12 cellular contexts compared by ENCODE assay signal in the genomic region with DNA sequence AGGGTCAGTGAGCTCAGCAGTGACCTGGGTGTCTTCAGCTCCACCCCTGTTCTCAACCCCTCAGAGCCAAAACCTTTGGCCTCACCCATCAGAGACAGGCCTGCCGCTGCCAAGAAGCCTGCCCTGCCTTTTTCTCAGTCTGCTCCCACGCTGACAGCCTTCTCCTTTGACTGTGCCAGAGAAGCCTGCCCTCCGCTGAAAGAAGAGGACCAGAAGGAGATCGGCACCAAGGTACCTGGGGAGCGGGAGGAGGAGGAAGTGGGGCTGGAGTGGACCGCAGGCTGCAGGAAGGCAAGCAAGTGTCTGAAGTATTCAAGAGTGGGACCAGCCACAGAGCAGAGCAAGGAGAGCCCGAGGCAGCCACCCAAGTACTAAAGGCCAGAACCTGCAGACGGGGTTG. TPM values are rescaled to one million over a fixed set of nuclear protein-coding genes. Genes with fewer than 3 reads are reported as not detected.
DNase-seq lines count a peak whose midpoint lies in the region; ATAC-seq and TF ChIP-seq lines count a peak whose summit lies in the region.
"Had no signal": no experiment of that assay in that cellular context is flagged by ENCODE, and none has a peak within 500 bp of the region (broad histone marks: within the 10 kb centered on the region; RNA-seq: fewer than 3 reads in every experiment).

No MANE protein-coding gene starts in this region.

- H3K36me3 ChIP-seq in transverse colon: no peaks in the 10 kb centered on the region
- H3K36me3 ChIP-seq: SJSA1 had no signal

- TF ChIP-seq EP300 in transverse colon (IDR thresholded peaks at IDR 0.05; ENCODE audit: low read depth): no peak

- H3K27ac ChIP-seq in transverse colon: peak overlapping the region; percentile 35 to 63 (median 53)
- H3K27ac ChIP-seq: SJSA1 had no signal

- H3K9me3 ChIP-seq in transverse colon: no peaks in the 10 kb centered on the region
- H3K9me3 ChIP-seq: SJSA1 had no signal

- no peaks in the 10 kb centered on the region for H3K36me3 Mint-ChIP-seq in naive thymus-derived CD8-positive, alpha-beta T cell
- H3K36me3 Mint-ChIP-seq: type B pancreatic cell had no signal

- POLR2A ChIA-PET in naive thymus-derived CD8-positive, alpha-beta T cell (lab: Charles Lee): interaction anchor here (0.8 to 6.5 kb wide), 4 partner anchors 12 to 120 kb away, joined by 3 to 62 read pairs (median 6); partner anchors contain the start of genes CLIP4 and WDR43
- POLR2A ChIA-PET in HEK293T (lab: Yijun Ruan, JAX): no interaction called here

- no peaks in the 10 kb centered on the region for H3K27me3 Mint-ChIP-seq in naive thymus-derived CD8-positive, alpha-beta T cell

- DNase-seq in activated CD4-positive, alpha-beta T cell treated with anti-CD3 and anti-CD28 coated beads for 48 hours: peak; percentile 58
- DNase-seq in activated CD4-positive, alpha-beta T cell treated with anti-CD3 and anti-CD28 coated beads, Interleukin-2, amount 50 U/mL, for 4 hours: no peak
- DNase-seq in activated naive CD4-positive, alpha-beta T cell treated with anti-CD3 and anti-CD28 coated beads, Interleukin-2, amount 50 U/mL, for 16 hours: peak; percentile 26
- DNase-seq in naive thymus-derived CD8-positive, alpha-beta T cell: no peak
- no peak for DNase-seq in transverse colon
- DNase-seq in HEK293T (ENCODE audit: extremely low spot score): no peak
- DNase-seq in GM13976 (ENCODE audit: low spot score): no peak
- DNase-seq in NCI-H1092 (lab: John Stamatoyannopoulos, UW): no peak

- CTCF ChIA-PET in HEK293T (lab: Yijun Ruan, JAX): no interaction called here

- peaks cover 51 to 87% (median 79%) of the 10 kb centered on the region in 4 donors for H3K4me1 Mint-ChIP-seq in naive thymus-derived CD8-positive, alpha-beta T cell

- TF ChIP-seq CTCF in transverse colon (IDR thresholded peaks at IDR 0.05) (no peak), GM13976 (IDR thresholded peaks at IDR 0.05; ENCODE audit: borderline replicate concordance, control extremely low read depth, extremely low read depth, insufficient read depth, missing control alignments) (no peak)

- in situ Hi-C loops in transverse colon (cut with MboI; ENCODE audit: low pct_ligation_motif_present in 1 of 4, low pct_unique_long_range_greater_than_20kb in 1 of 4, low sequenced_read_pairs in 3 of 4) (no loop called here), GM13976 (cut with MboI; ENCODE audit: low sequenced_read_pairs, unreplicated experiment) (no loop called here)

- no peak for TF ChIP-seq POLR2A in transverse colon (IDR thresholded peaks at IDR 0.05)

- WGBS in transverse colon (ENCODE audit: low coverage in 1 of 2), 2 donors: 60 to 73% methylated on average over 3 to 8 of the region's 8 CpGs

- no peaks in the 10 kb centered on the region for H3K27me3 ChIP-seq in transverse colon
- H3K27me3 ChIP-seq: SJSA1 had no signal

- H3K4me1 ChIP-seq in transverse colon: peaks cover 3 to 33% (median 15%) of the 10 kb centered on the region in 4 donors

- ATAC-seq in naive thymus-derived CD8-positive, alpha-beta T cell: peak in 1 of 2 donors; percentile 17

- H3K9me3 Mint-ChIP-seq in naive thymus-derived CD8-positive, alpha-beta T cell: no peaks in the 10 kb centered on the region
- H3K9me3 Mint-ChIP-seq: type B pancreatic cell had no signal

- intact Hi-C loops in transverse colon (cut with DNase I; ENCODE audit: low total_unique reads): loop anchor here (10.0 kb wide), 1 partner anchor 60 kb away; no protein-coding TSS in a partner anchor

- H3K27ac Mint-ChIP-seq in naive thymus-derived CD8-positive, alpha-beta T cell: peak overlapping the region; percentile 96 to 100 (median 99)

- no peak overlapping the region for H3K4me3 ChIP-seq in transverse colon
- H3K4me3 ChIP-seq: SJSA1 had no signal

- H3K4me3 Mint-ChIP-seq in naive thymus-derived CD8-positive, alpha-beta T cell: peak overlapping the region; percentile 68 to 93 (median 83)
- H3K4me3 Mint-ChIP-seq: type B pancreatic cell had no signal

TF ChIP-seq in HEK293T, 16 proteins besides CTCF, POLR2A, EP300 and RAD21:
- TF ChIP-seq TARDBP (IDR thresholded peaks at IDR 0.05) (no peak), LEF1 (IDR thresholded peaks at IDR 0.05; ENCODE audit: borderline replicate concordance) (no peak), NFRKB (IDR thresholded peaks at IDR 0.05) (no peak)
TF ChIP-seq in HEK293T: peak in this region for 0.

RNA-seq across cellular contexts. Expression of gene TOGARAM2, which starts 33.2 kb away (rescaled TPM):
- under 1 TPM; 0.47 to 0.75 TPM for total RNA-seq in naive thymus-derived CD8-positive, alpha-beta T cell
- 1 to 10 TPM in 1 of 3 donors, under 1 TPM in 1, not detected in 1; 0.32 to 1.9 TPM for polyA plus RNA-seq in naive thymus-derived CD8-positive, alpha-beta T cell
- total RNA-seq in transverse colon: 1 to 10 TPM in 2 of 4 donors, under 1 TPM in 1, not detected in 1; 0.79 to 7.1 (median 3.1) TPM

RNA-seq across cellular contexts. Expression of gene PCARE, which starts 60.0 kb away (rescaled TPM):
- not detected for total RNA-seq in naive thymus-derived CD8-positive, alpha-beta T cell
- polyA plus RNA-seq in naive thymus-derived CD8-positive, alpha-beta T cell: not detected
- total RNA-seq in transverse colon: under 1 TPM in 1 of 4 donors, not detected in 3; under 0.01 TPM
- total RNA-seq: HepG2, SJSA1 had no signal
- polyA plus RNA-seq: AG04450, HepG2 had no signal

Comparison
In these comparisons a context has a peak if more than half of its experiments do, and no peak if none do; other contexts are left out.
1. DNase-seq: peak in activated CD4-positive, alpha-beta T cell treated with anti-CD3 and anti-CD28 coated beads for 48 hours (single experiment) and activated naive CD4-positive, alpha-beta T cell treated with anti-CD3 and anti-CD28 coated beads, Interleukin-2, amount 50 U/mL, for 16 hours (single experiment); none in activated CD4-positive, alpha-beta T cell treated with anti-CD3 and anti-CD28 coated beads, Interleukin-2, amount 50 U/mL, for 4 hours (0 of 2), naive thymus-derived CD8-positive, alpha-beta T cell (0 of 10), transverse colon (single experiment), HEK293T (single experiment), GM13976 (single experiment) and NCI-H1092 (single experiment).